16 cellular contexts compared by ENCODE assay signal in the genomic region with DNA sequence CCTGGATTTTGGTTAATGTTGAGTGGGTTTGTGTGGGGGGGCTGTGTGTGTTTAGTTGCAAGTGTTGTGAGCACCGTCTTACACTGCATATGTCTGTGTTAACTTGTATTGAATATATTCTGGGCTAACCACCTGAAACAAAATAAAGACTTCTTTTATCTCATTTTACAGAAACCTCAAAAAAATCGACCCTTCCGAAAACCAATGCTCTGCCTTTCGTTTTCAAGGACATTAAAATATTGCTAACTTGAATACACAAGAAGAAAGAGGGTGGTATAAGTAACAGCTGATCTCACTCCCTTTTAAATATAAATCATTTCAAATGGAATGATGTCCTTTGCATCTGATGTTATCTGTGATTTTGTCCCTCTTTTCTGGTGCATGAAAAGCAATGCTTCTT.
"Had no signal": no experiment of that assay in that cellular context is flagged by ENCODE, and none has a peak within 500 bp of the region (broad histone marks: within the 10 kb centered on the region; RNA-seq: fewer than 3 reads in every experiment).

No MANE protein-coding gene starts in this region.

- H3K27me3 ChIP-seq: gastrocnemius medialis, tibial nerve had no signal

- DNase-seq: activated CD4-positive, alpha-beta T cell treated with anti-CD3 and anti-CD28 coated beads for 36 hours; activated CD4-positive, alpha-beta T cell treated with anti-CD3 and anti-CD28 coated beads, Interleukin-2, amount 50 U/mL, for 48 hours; activated gamma-delta T cell; central memory CD4-positive, alpha-beta T cell; gastrocnemius medialis; mammary epithelial cell; SK-N-SH; stimulated activated CD4-positive, alpha-beta T cell treated with anti-CD3 and anti-CD28 coated beads, Interleukin-4, amount 100 ng/mL, for 24 hours; stimulated activated naive B cell treated with anti-CD40 and anti-IgM and Interleukin-4, amounts not matched to agents 10 μg/mL and 1 μg/mL and 100 μg/mL, for 72 hours had no signal

- H3K27ac Mint-ChIP-seq: activated CD4-positive, alpha-beta T cell treated with anti-CD3 and anti-CD28 coated beads for 36 hours; activated naive CD4-positive, alpha-beta T cell treated with anti-CD3 and anti-CD28 coated beads, Interleukin-2, amount 50 U/mL, for 24 hours; stimulated activated naive B cell treated with anti-CD40 and anti-IgM and Interleukin-4, amounts not matched to agents 10 μg/mL and 1 μg/mL and 100 μg/mL, for 72 hours; T-helper 2 cell treated with Interferon-gamma antibody and Interleukin-4, amounts not matched to agents 5 μg/mL and 100 μg/mL, for 36 hours; WTC11 had no signal

- H3K27ac ChIP-seq: neural progenitor cell, tibial nerve had no signal

- H3K4me3 Mint-ChIP-seq: activated CD4-positive, alpha-beta T cell treated with anti-CD3 and anti-CD28 coated beads for 36 hours; activated naive CD4-positive, alpha-beta T cell treated with anti-CD3 and anti-CD28 coated beads, Interleukin-2, amount 50 U/mL, for 24 hours; neural progenitor cell; stimulated activated naive B cell treated with anti-CD40 and anti-IgM and Interleukin-4, amounts not matched to agents 10 μg/mL and 1 μg/mL and 100 μg/mL, for 72 hours; T-helper 2 cell treated with Interferon-gamma antibody and Interleukin-4, amounts not matched to agents 5 μg/mL and 100 μg/mL, for 36 hours; WTC11 had no signal

- H3K9me3 Mint-ChIP-seq: activated naive CD4-positive, alpha-beta T cell treated with anti-CD3 and anti-CD28 coated beads, Interleukin-2, amount 50 U/mL, for 24 hours; neural progenitor cell; stimulated activated naive B cell treated with anti-CD40 and anti-IgM and Interleukin-4, amounts not matched to agents 10 μg/mL and 1 μg/mL and 100 μg/mL, for 72 hours; T-helper 2 cell treated with Interferon-gamma antibody and Interleukin-4, amounts not matched to agents 5 μg/mL and 100 μg/mL, for 36 hours; WTC11 had no signal

- H3K36me3 Mint-ChIP-seq: activated naive CD4-positive, alpha-beta T cell treated with anti-CD3 and anti-CD28 coated beads, Interleukin-2, amount 50 U/mL, for 24 hours; stimulated activated naive B cell treated with anti-CD40 and anti-IgM and Interleukin-4, amounts not matched to agents 10 μg/mL and 1 μg/mL and 100 μg/mL, for 72 hours; WTC11 had no signal

- H3K9me3 ChIP-seq: gastrocnemius medialis, prostate gland, SK-N-SH, tibial nerve had no signal

- H3K4me1 ChIP-seq: neural progenitor cell, prostate gland had no signal

- ATAC-seq: activated CD4-positive, alpha-beta T cell treated with anti-CD3 and anti-CD28 coated beads for 36 hours; sciatic nerve; stimulated activated naive B cell treated with anti-CD40 and anti-IgM and Interleukin-4, amounts not matched to agents 10 μg/mL and 1 μg/mL and 100 μg/mL, for 72 hours; WTC11 had no signal

- H3K36me3 ChIP-seq: gastrocnemius medialis, neural progenitor cell, prostate gland, tibial nerve had no signal

- H3K4me1 Mint-ChIP-seq: activated CD4-positive, alpha-beta T cell treated with anti-CD3 and anti-CD28 coated beads for 36 hours; activated naive CD4-positive, alpha-beta T cell treated with anti-CD3 and anti-CD28 coated beads, Interleukin-2, amount 50 U/mL, for 24 hours; stimulated activated naive B cell treated with anti-CD40 and anti-IgM and Interleukin-4, amounts not matched to agents 10 μg/mL and 1 μg/mL and 100 μg/mL, for 72 hours had no signal

- H3K4me3 ChIP-seq: neural progenitor cell had no signal
